20 cellular contexts compared by ENCODE assay signal in the genomic region with DNA sequence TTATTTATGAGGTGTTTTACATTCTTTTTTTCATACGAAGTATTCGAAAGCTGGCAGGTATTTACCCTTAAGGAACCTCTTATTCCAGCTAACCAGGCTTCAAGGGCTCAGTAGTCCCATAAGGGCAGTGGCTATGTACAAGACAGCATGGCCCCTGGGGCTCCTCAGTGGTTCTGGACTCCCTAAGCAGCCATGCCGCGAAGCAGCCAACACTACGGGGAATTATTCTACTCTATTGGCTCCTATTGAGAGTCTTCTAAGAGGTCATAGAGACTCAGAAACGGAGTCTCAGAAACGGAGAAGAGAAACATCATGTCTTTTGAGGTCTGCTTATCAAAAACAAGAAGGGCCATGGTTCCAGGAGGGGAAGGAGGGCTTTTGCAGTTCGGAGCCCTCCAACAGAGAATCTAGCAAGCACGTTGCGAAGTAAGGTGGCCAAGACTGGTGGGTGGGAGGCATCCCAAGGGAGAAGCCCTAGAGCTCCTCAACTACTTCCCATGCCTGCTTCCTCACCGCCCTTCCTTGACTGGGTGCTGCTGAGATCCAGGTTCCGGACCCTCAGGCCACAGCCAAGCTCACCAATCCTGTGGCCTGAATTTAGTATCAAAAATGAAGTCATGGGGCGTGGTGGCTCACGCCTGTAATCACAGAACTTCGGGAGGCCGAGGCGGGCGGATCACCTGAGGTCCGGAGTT.
A peak's percentile ranks its signal among the peaks of the same experiment; 100 is the strongest.
DNase-seq lines count a peak whose midpoint lies in the region; ATAC-seq, FAIRE-seq and TF ChIP-seq lines count a peak whose summit lies in the region.
"Had no signal": no experiment of that assay in that cellular context is flagged by ENCODE, and none has a peak within 500 bp of the region (broad histone marks: within the 10 kb centered on the region; RNA-seq: fewer than 3 reads in every experiment).

No MANE protein-coding gene starts in this region.

- H3K9me3 Mint-ChIP-seq in activated CD8-positive, alpha-beta memory T cell treated with anti-CD3 and anti-CD28 coated beads, Interleukin-2, amount 10 ng/mL, durations not matched to agents 7 days and 5 days (ENCODE audit: low read depth): no peaks in the 10 kb centered on the region
- H3K9me3 Mint-ChIP-seq in neural progenitor cell: no peaks in the 10 kb centered on the region
- H3K9me3 Mint-ChIP-seq: CD4-positive, alpha-beta T cell had no signal

- TF ChIP-seq CTCF in kidney (IDR thresholded peaks at IDR 0.05; ENCODE audit: borderline replicate concordance, extremely low read depth, insufficient read depth) (no peak), neural progenitor cell (IDR thresholded peaks at IDR 0.05) (no peak)

- H3K4me1 ChIP-seq in kidney (ENCODE audit: control insufficient read depth in 1 of 2, insufficient read depth in 1 of 2, low read depth in 1 of 2, low read length in 2 of 2): peaks cover 6 to 22% of the 10 kb centered on the region in 2 donors
- H3K4me1 ChIP-seq in neural progenitor cell: no peaks in the 10 kb centered on the region

- H3K36me3 ChIP-seq in kidney (ENCODE audit: control insufficient read depth in 1 of 2, insufficient read depth in 2 of 2, low read length in 2 of 2) (no peaks in the 10 kb centered on the region), neural progenitor cell (no peaks in the 10 kb centered on the region)
- H3K36me3 ChIP-seq: MG63 had no signal

- no peak for FAIRE-seq in kidney (lab: Jason Lieb, UNC)
- FAIRE-seq: HTR-8/SVneo had no signal

- H4K20me1 ChIP-seq in neural progenitor cell (ENCODE audit: low read depth): no peaks in the 10 kb centered on the region

- H3K27me3 ChIP-seq in neural progenitor cell: no peaks in the 10 kb centered on the region
- H3K27me3 ChIP-seq: MG63 had no signal

- H3F3A ChIP-seq in neural progenitor cell (ENCODE audit: low read depth): no peaks in the 10 kb centered on the region

- no peak for ATAC-seq in activated CD8-positive, alpha-beta memory T cell treated with anti-CD3 and anti-CD28 coated beads, Interleukin-2, amount 10 ng/mL, durations not matched to agents 7 days and 5 days
- ATAC-seq in GM18861 (IDR thresholded peaks at IDR 0.05; ENCODE audit: unreplicated experiment) (no peak), HG03175 (IDR thresholded peaks at IDR 0.05; ENCODE audit: unreplicated experiment) (no peak), T-helper 17 cell (no peak), HG02798 (IDR thresholded peaks at IDR 0.05; ENCODE audit: poor library complexity, unreplicated experiment) (no peak)

- H3K27ac ChIP-seq in kidney (ENCODE audit: low read depth in 2 of 2, low read length in 2 of 2): peak overlapping the region; percentile 39 to 57
- no peak overlapping the region for H3K27ac ChIP-seq in neural progenitor cell
- H3K27ac ChIP-seq: RWPE1 had no signal

- H3K4me2 ChIP-seq in neural progenitor cell: no peak overlapping the region

- H3K4me3 Mint-ChIP-seq in activated CD8-positive, alpha-beta memory T cell treated with anti-CD3 and anti-CD28 coated beads, Interleukin-2, amount 10 ng/mL, durations not matched to agents 7 days and 5 days: no peak overlapping the region
- H3K4me3 Mint-ChIP-seq in neural progenitor cell (no peak overlapping the region), T-helper 17 cell (no peak overlapping the region)
- H3K4me3 Mint-ChIP-seq: CD4-positive, alpha-beta T cell; IgD-negative memory B cell had no signal

- H3K4me3 ChIP-seq in kidney (ENCODE audit: low read length in 2 of 2) (no peak overlapping the region), neural progenitor cell (no peak overlapping the region)
- H3K4me3 ChIP-seq: MG63 had no signal

- peaks cover 9% of the 10 kb centered on the region for H3K27me3 Mint-ChIP-seq in activated CD8-positive, alpha-beta memory T cell treated with anti-CD3 and anti-CD28 coated beads, Interleukin-2, amount 10 ng/mL, durations not matched to agents 7 days and 5 days
- H3K27me3 Mint-ChIP-seq in neural progenitor cell (ENCODE audit: insufficient read depth, low read depth): peaks cover 3% of the 10 kb centered on the region
- peaks cover 5% of the 10 kb centered on the region for H3K27me3 Mint-ChIP-seq in T-helper 17 cell

- H2AFZ ChIP-seq in neural progenitor cell (replicated peaks): no peak overlapping the region

- no peaks in the 10 kb centered on the region for H3K36me3 Mint-ChIP-seq in activated CD8-positive, alpha-beta memory T cell treated with anti-CD3 and anti-CD28 coated beads, Interleukin-2, amount 10 ng/mL, durations not matched to agents 7 days and 5 days
- H3K36me3 Mint-ChIP-seq in neural progenitor cell: no peaks in the 10 kb centered on the region
- no peaks in the 10 kb centered on the region for H3K36me3 Mint-ChIP-seq in T-helper 17 cell (ENCODE audit: low read depth)

- H3K4me1 Mint-ChIP-seq in activated CD8-positive, alpha-beta memory T cell treated with anti-CD3 and anti-CD28 coated beads, Interleukin-2, amount 10 ng/mL, durations not matched to agents 7 days and 5 days: no peaks in the 10 kb centered on the region
- peaks cover 2% of the 10 kb centered on the region for H3K4me1 Mint-ChIP-seq in neural progenitor cell
- peaks cover 2% of the 10 kb centered on the region for H3K4me1 Mint-ChIP-seq in T-helper 17 cell
- H3K4me1 Mint-ChIP-seq: IgD-negative memory B cell had no signal

- CTCF ChIA-PET in activated CD8-positive, alpha-beta memory T cell treated with anti-CD3 and anti-CD28 coated beads, Interleukin-2, amount 10 ng/mL, durations not matched to agents 7 days and 5 days (lab: Charles Lee): no interaction called here

- H3K9ac ChIP-seq in kidney (ENCODE audit: low read length in 2 of 2): no peak overlapping the region
- H3K9ac ChIP-seq in neural progenitor cell: no peak overlapping the region

- H3K9me3 ChIP-seq in kidney (ENCODE audit: control insufficient read depth in 1 of 2, low read length in 2 of 2): no peaks in the 10 kb centered on the region
- no peaks in the 10 kb centered on the region for H3K9me3 ChIP-seq in neural progenitor cell (ENCODE audit: low read depth)
- no peaks in the 10 kb centered on the region for H3K9me3 ChIP-seq in T-helper 17 cell (ENCODE audit: control insufficient read depth, low read length, poor library complexity, severe bottlenecking)
- H3K9me3 ChIP-seq: MG63 had no signal

- DNase-seq in activated CD8-positive, alpha-beta memory T cell treated with anti-CD3 and anti-CD28 coated beads, Interleukin-2, amount 10 ng/mL, durations not matched to agents 7 days and 5 days: peak; percentile 22
- no peak for DNase-seq in activated CD8-positive, alpha-beta memory T cell treated with anti-CD3 and anti-CD28 coated beads for 24 hours
- DNase-seq in kidney: no peak
- DNase-seq in neural progenitor cell (ENCODE audit: low spot score): no peak
- no peak for DNase-seq in T-helper 17 cell
- DNase-seq: CD4-positive, alpha-beta T cell; DMS79; Kasumi-1; MG63; NCI-H1048; NCI-H1436 treated with DMSO at 0.1 percent for 48 hours; NCI-H2029; NCI-H345; NCI-H524 treated with DMSO at 0.1 percent for 48 hours had no signal

- H3K27ac Mint-ChIP-seq in activated CD8-positive, alpha-beta memory T cell treated with anti-CD3 and anti-CD28 coated beads, Interleukin-2, amount 10 ng/mL, durations not matched to agents 7 days and 5 days: no peak overlapping the region
- peak overlapping the region; percentile 53 for H3K27ac Mint-ChIP-seq in neural progenitor cell
- no peak overlapping the region for H3K27ac Mint-ChIP-seq in T-helper 17 cell
- H3K27ac Mint-ChIP-seq: CD4-positive, alpha-beta T cell; IgD-negative memory B cell had no signal

- intact Hi-C loops in kidney (cut with DNase I): no loop called here

- no peaks in the 10 kb centered on the region for H3K79me2 ChIP-seq in neural progenitor cell (ENCODE audit: low read depth)
